Comparison of ENCODE assay signal across 17 cellular contexts in genomic region chr3:113629941-113630340, GRCh38.
DNase-seq lines count a peak whose midpoint lies in the region; ATAC-seq and TF ChIP-seq lines count a peak whose summit lies in the region.
"Had no signal": no experiment of that assay in that cellular context is flagged by ENCODE, and none has a peak within 500 bp of the region (broad histone marks: within the 10 kb centered on the region; RNA-seq: fewer than 3 reads in every experiment).

No MANE protein-coding gene starts in this region.

- ATAC-seq in GM21619 (IDR thresholded peaks at IDR 0.05; ENCODE audit: unreplicated experiment): no peak
- ATAC-seq: stimulated activated effector memory CD8-positive, alpha-beta T cell treated with anti-CD3 and anti-CD28 coated beads, Interleukin-12 subunit alpha, Interleukin-12 subunit beta, amount 100 ng/mL, for 72 hours had no signal

- WGBS in esophagus muscularis mucosa: 50% methylated on average over 6 of the region's 6 CpGs
- 31 to 37% methylated on average over 6 of the region's 6 CpGs for WGBS in transverse colon (ENCODE audit: low coverage in 1 of 2), 2 donors

- DNase-seq in activated T-cell treated with anti-CD3 and anti-CD28 coated beads, Interleukin-2, amount 50 U/mL, for 24 hours: no peak
- DNase-seq in activated T-cell treated with anti-CD3 and anti-CD28 coated beads for 4 hours (no peak), esophagus muscularis mucosa (ENCODE audit: extremely low spot score) (no peak), nephron progenitor cell (no peak), transverse colon (peak; percentile 28), OCI-M2 (lab: John Stamatoyannopoulos, UW; ENCODE audit: unreplicated experiment) (no peak)
- no peak for DNase-seq in activated effector memory CD4-positive, alpha-beta T cell treated with anti-CD3 and anti-CD28 coated beads, Interleukin-2, amount 50 U/mL, for 16 hours
- DNase-seq: activated CD4-positive, alpha-beta T cell treated with anti-CD3 and anti-CD28 coated beads for 1 hour; activated naive CD8-positive, alpha-beta T cell treated with anti-CD3 and anti-CD28 coated beads for 36 hours; GF-D8; NCI-H1105; NCI-H526 treated with DMSO at 0.1 percent for 48 hours; stimulated activated CD4-positive, alpha-beta T cell treated with anti-CD3 and anti-CD28 coated beads, Interleukin-4, amount 100 ng/mL, for 4 hours; T-helper 1 cell had no signal

- H3K36me3 Mint-ChIP-seq in activated T-cell treated with anti-CD3 and anti-CD28 coated beads, Interleukin-2, amount 50 U/mL, for 24 hours (ENCODE audit: low read depth): peaks cover 49% of the 10 kb centered on the region
- H3K36me3 Mint-ChIP-seq in nephron progenitor cell (ENCODE audit: low read depth): no peaks in the 10 kb centered on the region

- H3K27ac ChIP-seq in esophagus muscularis mucosa (replicated peaks in 1 of 4): peak overlapping the region; percentile 65 to 71 (median 67)
- peak overlapping the region; percentile 47 to 66 (median 62) for H3K27ac ChIP-seq in transverse colon
- H3K27ac ChIP-seq: epithelial cell of prostate had no signal

- H3K4me1 ChIP-seq in esophagus muscularis mucosa (peaks cover 0 to 33% (median 28%) of the 10 kb centered on the region in 4 donors), transverse colon (peaks cover 10 to 50% (median 28%) of the 10 kb centered on the region in 4 donors)

- H3K4me3 Mint-ChIP-seq in activated T-cell treated with anti-CD3 and anti-CD28 coated beads, Interleukin-2, amount 50 U/mL, for 24 hours: no peak overlapping the region
- H3K4me3 Mint-ChIP-seq in nephron progenitor cell: peak overlapping the region; percentile 33
- H3K4me3 Mint-ChIP-seq: activated naive CD8-positive, alpha-beta T cell treated with anti-CD3 and anti-CD28 coated beads for 36 hours; stimulated activated effector memory CD8-positive, alpha-beta T cell treated with anti-CD3 and anti-CD28 coated beads, Interleukin-12 subunit alpha, Interleukin-12 subunit beta, amount 100 ng/mL, for 72 hours had no signal

- H3K4me3 ChIP-seq in esophagus muscularis mucosa (peak overlapping the region; percentile 12 to 24 (median 18)), transverse colon (peak overlapping the region in 1 of 4 donors; percentile 9)

- H3K27me3 Mint-ChIP-seq in activated T-cell treated with anti-CD3 and anti-CD28 coated beads, Interleukin-2, amount 50 U/mL, for 24 hours: no peaks in the 10 kb centered on the region
- H3K27me3 Mint-ChIP-seq in nephron progenitor cell (ENCODE audit: low read depth, poor library complexity): peaks cover 25% of the 10 kb centered on the region
- H3K27me3 Mint-ChIP-seq: activated naive CD8-positive, alpha-beta T cell treated with anti-CD3 and anti-CD28 coated beads for 36 hours had no signal

- in situ Hi-C loops in transverse colon (cut with MboI; ENCODE audit: low pct_ligation_motif_present in 1 of 4, low pct_unique_long_range_greater_than_20kb in 1 of 4, low sequenced_read_pairs in 3 of 4): no loop called here

- H3K9me3 ChIP-seq in esophagus muscularis mucosa: no peaks in the 10 kb centered on the region
- H3K9me3 ChIP-seq in transverse colon: no peaks in the 10 kb centered on the region

- intact Hi-C loops in esophagus muscularis mucosa (cut with DNase I) (loop anchor here (10.0 kb wide), 1 partner anchor 575 kb away; no protein-coding TSS in a partner anchor), transverse colon (cut with DNase I; ENCODE audit: low total_unique reads) (loop anchor here (10.0 kb wide), 1 partner anchor 345 kb away; no protein-coding TSS in a partner anchor)

- no peaks in the 10 kb centered on the region for H3K4me1 Mint-ChIP-seq in activated T-cell treated with anti-CD3 and anti-CD28 coated beads, Interleukin-2, amount 50 U/mL, for 24 hours (ENCODE audit: low read depth)
- peaks cover 49% of the 10 kb centered on the region for H3K4me1 Mint-ChIP-seq in nephron progenitor cell
- H3K4me1 Mint-ChIP-seq: activated naive CD8-positive, alpha-beta T cell treated with anti-CD3 and anti-CD28 coated beads for 36 hours; stimulated activated effector memory CD8-positive, alpha-beta T cell treated with anti-CD3 and anti-CD28 coated beads, Interleukin-12 subunit alpha, Interleukin-12 subunit beta, amount 100 ng/mL, for 72 hours had no signal

- no peaks in the 10 kb centered on the region for H3K27me3 ChIP-seq in esophagus muscularis mucosa
- no peaks in the 10 kb centered on the region for H3K27me3 ChIP-seq in transverse colon

- H3K27ac Mint-ChIP-seq in activated T-cell treated with anti-CD3 and anti-CD28 coated beads, Interleukin-2, amount 50 U/mL, for 24 hours: peak overlapping the region; percentile 4
- peak overlapping the region; percentile 97 for H3K27ac Mint-ChIP-seq in nephron progenitor cell
- H3K27ac Mint-ChIP-seq: activated naive CD8-positive, alpha-beta T cell treated with anti-CD3 and anti-CD28 coated beads for 36 hours had no signal

- TF ChIP-seq CTCF in esophagus muscularis mucosa (IDR thresholded peaks at IDR 0.05): no peak
- no peak for TF ChIP-seq CTCF in nephron progenitor cell (IDR thresholded peaks at IDR 0.05)
- TF ChIP-seq CTCF in transverse colon (IDR thresholded peaks at IDR 0.05): no peak

- H3K9me3 Mint-ChIP-seq in activated T-cell treated with anti-CD3 and anti-CD28 coated beads, Interleukin-2, amount 50 U/mL, for 24 hours: no peaks in the 10 kb centered on the region
- no peaks in the 10 kb centered on the region for H3K9me3 Mint-ChIP-seq in nephron progenitor cell
- H3K9me3 Mint-ChIP-seq: activated naive CD8-positive, alpha-beta T cell treated with anti-CD3 and anti-CD28 coated beads for 36 hours; stimulated activated effector memory CD8-positive, alpha-beta T cell treated with anti-CD3 and anti-CD28 coated beads, Interleukin-12 subunit alpha, Interleukin-12 subunit beta, amount 100 ng/mL, for 72 hours had no signal

- no peak for TF ChIP-seq POLR2A in esophagus muscularis mucosa (IDR thresholded peaks at IDR 0.05; ENCODE audit: low read depth)
- no peak for TF ChIP-seq POLR2A in transverse colon (IDR thresholded peaks at IDR 0.05)

- TF ChIP-seq EP300 in esophagus muscularis mucosa (IDR thresholded peaks at IDR 0.05) (no peak), transverse colon (IDR thresholded peaks at IDR 0.05; ENCODE audit: low read depth) (no peak)

- no peaks in the 10 kb centered on the region for H3K36me3 ChIP-seq in esophagus muscularis mucosa
- H3K36me3 ChIP-seq in transverse colon: no peaks in the 10 kb centered on the region
